Comparison of ENCODE assay signal across 8 cellular contexts in the genomic region with DNA sequence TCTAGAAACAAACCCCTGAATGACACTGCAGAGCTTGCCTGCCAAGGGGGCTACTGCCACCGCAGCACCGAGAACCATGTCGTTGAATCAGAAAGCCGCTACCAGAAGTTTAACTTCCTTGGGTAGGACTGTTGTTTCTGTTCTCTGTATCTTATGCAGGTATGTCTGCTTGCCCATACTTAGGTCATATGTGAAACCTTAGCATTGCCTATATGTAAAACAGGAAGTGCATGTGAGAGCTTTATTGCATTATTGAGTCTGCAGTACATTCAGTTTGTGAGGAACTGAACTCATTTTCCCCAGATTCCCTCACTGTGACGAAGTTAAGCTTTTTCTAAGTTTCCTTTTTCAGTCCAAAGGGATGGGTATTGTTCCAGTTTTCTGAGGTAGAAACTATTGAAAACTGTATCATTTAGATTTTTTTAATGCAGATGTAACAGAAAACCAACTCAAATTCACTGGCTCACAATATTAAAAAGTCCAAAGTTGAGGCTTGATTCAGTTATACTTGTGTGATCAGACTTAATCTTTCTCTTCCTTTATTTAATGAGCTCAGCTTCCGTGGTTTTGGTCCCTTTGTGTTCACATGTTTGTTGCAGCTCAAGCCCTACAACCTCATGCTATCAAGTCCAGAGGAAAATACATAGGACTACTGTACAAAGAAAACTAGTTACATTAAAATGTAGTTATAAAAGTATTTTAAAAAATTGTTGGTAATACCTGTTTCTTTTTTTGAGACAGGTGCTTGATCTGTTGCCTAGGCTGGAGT. TPM values are rescaled to one million over a fixed set of nuclear protein-coding genes. Genes with fewer than 3 reads are reported as not detected.
DNase-seq lines count a peak whose midpoint lies in the region; ATAC-seq and TF ChIP-seq lines count a peak whose summit lies in the region.

No MANE protein-coding gene starts in this region.

- ATAC-seq in GM21528 (IDR thresholded peaks at IDR 0.05; ENCODE audit: low FRiP score, unreplicated experiment) = peak; percentile 86

- peak overlapping the region; percentile 48 to 78 (median 64) for H3K4me3 Mint-ChIP-seq in IgD-negative memory B cell

- no peaks in the 10 kb centered on the region for H3K27me3 Mint-ChIP-seq in IgD-negative memory B cell

- H3K9me3 Mint-ChIP-seq in IgD-negative memory B cell = no peaks in the 10 kb centered on the region

- peaks cover 6% of the 10 kb centered on the region for H3K36me3 Mint-ChIP-seq in IgD-negative memory B cell

- H3K27ac Mint-ChIP-seq in IgD-negative memory B cell = peak overlapping the region; percentile 6 to 82 (median 41)

- in situ Hi-C loops in GM13977 (cut with MboI; ENCODE audit: low pct_unique_long_range_greater_than_20kb, low sequenced_read_pairs, unreplicated experiment) = no loop called here

- DNase-seq in GM13977 (ENCODE audit: low spot score) (peak; percentile 54), fibroblast of peridontal ligament (ENCODE audit: extremely low read depth) (peak; percentile 1), SW480 (ENCODE audit: low spot score) (no peak), HT-29 (ENCODE audit: low spot score) (no peak), amniotic stem cell (lab: John Stamatoyannopoulos, UW) (no peak)
- DNase-seq in effector CD8-positive, alpha-beta T cell (lab: John Stamatoyannopoulos, UW) = no peak

- peaks cover 31 to 51% (median 49%) of the 10 kb centered on the region in 3 donors for H3K4me1 Mint-ChIP-seq in IgD-negative memory B cell

- no peak for TF ChIP-seq CTCF in GM13977 (IDR thresholded peaks at IDR 0.05; ENCODE audit: extremely low read depth, insufficient read depth, missing control alignments)

RNA-seq across cellular contexts. Expression of a gene that starts 6.9 kb away (rescaled TPM):
- polyA plus RNA-seq in IgD-negative memory B cell = 23.7 TPM
- 9.9 and 10.7 TPM in 2 replicates for total RNA-seq in HT-29 (2014; rRNA removed; shearing (Covaris generic))

Comparison
In these comparisons a context has a peak if more than half of its experiments do, and no peak if none do; other contexts are left out.
1. DNase-seq: peak in GM13977 (single experiment) and fibroblast of peridontal ligament (single experiment); none in SW480 (single experiment), effector CD8-positive, alpha-beta T cell (single experiment), HT-29 (single experiment) and amniotic stem cell (single experiment).